In genomic region chr11:64924910-64925284, GRCh38 we compare ENCODE assay signal across 8 cellular contexts. TPM values are rescaled to one million over a fixed set of nuclear protein-coding genes. Genes with fewer than 3 reads are reported as not detected.
A peak's percentile ranks its signal among the peaks of the same experiment; 100 is the strongest.
DNase-seq lines count a peak whose midpoint lies in the region; ATAC-seq and TF ChIP-seq lines count a peak whose summit lies in the region.

No MANE protein-coding gene starts in this region.

- no peak for DNase-seq in HFFc6
- no peak for DNase-seq in left ventricle myocardium superior
- no peak for DNase-seq in NOMO-1 treated with dmso at 0.1 percent for 144 hours (lab: John Stamatoyannopoulos, UW; ENCODE audit: unreplicated experiment)
- no peak for DNase-seq in inferior parietal cortex (ENCODE audit: extremely low spot score)
- DNase-seq in NCI-H2196 (lab: John Stamatoyannopoulos, UW; ENCODE audit: unreplicated experiment), result no peak

- no peaks in the 10 kb centered on the region for H3K36me3 Mint-ChIP-seq in HFFc6 (ENCODE audit: low read depth)
- no peaks in the 10 kb centered on the region for H3K36me3 Mint-ChIP-seq in activated naive CD4-positive, alpha-beta T cell treated with anti-CD3 and anti-CD28 coated beads, Interleukin-2, amount 50 U/mL, for 24 hours

- no peaks in the 10 kb centered on the region for H3K27me3 ChIP-seq in skeletal muscle satellite cell (ENCODE audit: control insufficient read depth, insufficient read depth, low read length)

- peak overlapping the region; percentile 87 for H3K9ac ChIP-seq in skeletal muscle satellite cell (ENCODE audit: low read depth, low read length)

- H3K4me1 Mint-ChIP-seq in HFFc6 (ENCODE audit: low read depth), result peaks cover 14% of the 10 kb centered on the region
- peaks cover 17% of the 10 kb centered on the region for H3K4me1 Mint-ChIP-seq in activated naive CD4-positive, alpha-beta T cell treated with anti-CD3 and anti-CD28 coated beads, Interleukin-2, amount 50 U/mL, for 24 hours

- peak overlapping the region; percentile 73 for H3K27ac Mint-ChIP-seq in HFFc6
- H3K27ac Mint-ChIP-seq in activated naive CD4-positive, alpha-beta T cell treated with anti-CD3 and anti-CD28 coated beads, Interleukin-2, amount 50 U/mL, for 24 hours, result peak overlapping the region; percentile 62

- peak overlapping the region; percentile 93 for H3K4me3 ChIP-seq in skeletal muscle satellite cell (ENCODE audit: low read length)

- H3K36me3 ChIP-seq in skeletal muscle satellite cell (ENCODE audit: insufficient read depth, low read length), result peaks cover 19% of the 10 kb centered on the region

- H3K9me3 Mint-ChIP-seq in HFFc6, result no peaks in the 10 kb centered on the region
- no peaks in the 10 kb centered on the region for H3K9me3 Mint-ChIP-seq in activated naive CD4-positive, alpha-beta T cell treated with anti-CD3 and anti-CD28 coated beads, Interleukin-2, amount 50 U/mL, for 24 hours

- intact Hi-C loops in left ventricle myocardium superior (cut with micrococcal nuclease), result no loop called here

- peak overlapping the region; percentile 95 for H3K4me3 Mint-ChIP-seq in HFFc6
- peak overlapping the region; percentile 97 for H3K4me3 Mint-ChIP-seq in activated naive CD4-positive, alpha-beta T cell treated with anti-CD3 and anti-CD28 coated beads, Interleukin-2, amount 50 U/mL, for 24 hours

- H3K27me3 Mint-ChIP-seq in HFFc6 (ENCODE audit: insufficient read depth), result no peaks in the 10 kb centered on the region
- H3K27me3 Mint-ChIP-seq in activated naive CD4-positive, alpha-beta T cell treated with anti-CD3 and anti-CD28 coated beads, Interleukin-2, amount 50 U/mL, for 24 hours, result no peaks in the 10 kb centered on the region

- H3K4me2 ChIP-seq in skeletal muscle satellite cell (ENCODE audit: low read length), result peak overlapping the region; percentile 94

- no peaks in the 10 kb centered on the region for H3K9me3 ChIP-seq in skeletal muscle satellite cell (replicated peaks; ENCODE audit: low read length)

- ATAC-seq in left ventricle myocardium superior, result peak; percentile 4

- TF ChIP-seq CTCF in C4-2B (conservative IDR thresholded peaks at IDR 0.05) (no peak), HFFc6 (IDR thresholded peaks at IDR 0.05) (no peak)

- H3K4me1 ChIP-seq in skeletal muscle satellite cell (ENCODE audit: control insufficient read depth, insufficient read depth, low read length), result peaks cover 15% of the 10 kb centered on the region

- H3K27ac ChIP-seq in C4-2B, result peak overlapping the region; percentile 59

RNA-seq across cellular contexts. Expression of gene PPP2R5B, which starts 0.4 kb away (rescaled TPM):
- 10 to 100 TPM; 16.2 to 28.1 (median 19.6) TPM for total RNA-seq in HFFc6 (2021; fragmentation: NEBNext Ultra II Directional; extraction: Animal tissue kit (Norgen Biotek cat#: 25700))
- 18.4 TPM for total RNA-seq in left ventricle myocardium superior
- total RNA-seq in skeletal muscle satellite cell (2012; rRNA removed), result 6.1 and 9.8 TPM in 2 replicates

RNA-seq across cellular contexts. Expression of gene ATG2A, which starts 7.9 kb away (rescaled TPM):
- total RNA-seq in HFFc6 (2021; fragmentation: NEBNext Ultra II Directional; extraction: Animal tissue kit (Norgen Biotek cat#: 25700)), result 10 to 100 TPM; 19.0 to 21.7 (median 20.0) TPM
- total RNA-seq in left ventricle myocardium superior, result 13.0 TPM
- total RNA-seq in skeletal muscle satellite cell (2012; rRNA removed), result 13.3 and 22.1 TPM in 2 replicates

RNA-seq across cellular contexts. Expression of gene GPHA2, which starts 10.8 kb away (rescaled TPM):
- not detected for total RNA-seq in HFFc6 (2021; fragmentation: NEBNext Ultra II Directional; extraction: Animal tissue kit (Norgen Biotek cat#: 25700))
- not detected for total RNA-seq in left ventricle myocardium superior
- total RNA-seq in skeletal muscle satellite cell (2012; rRNA removed), result not detected in 2 replicates

RNA-seq across cellular contexts. Expression of gene EHD1, which starts 46.5 kb away (rescaled TPM):
- total RNA-seq in HFFc6 (2021; fragmentation: NEBNext Ultra II Directional; extraction: Animal tissue kit (Norgen Biotek cat#: 25700)), result 100 to 1,000 TPM; 189 to 227 (median 197) TPM
- total RNA-seq in left ventricle myocardium superior, result 52.5 TPM
- total RNA-seq in skeletal muscle satellite cell (2012; rRNA removed), result 43.7 and 56.5 TPM in 2 replicates

RNA-seq across cellular contexts. Expression of gene MAJIN, which starts 47.0 kb away (rescaled TPM):
- not detected for total RNA-seq in HFFc6 (2021; fragmentation: NEBNext Ultra II Directional; extraction: Animal tissue kit (Norgen Biotek cat#: 25700))
- total RNA-seq in left ventricle myocardium superior, result not detected
- total RNA-seq in skeletal muscle satellite cell (2012; rRNA removed), result not detected in 2 replicates
